In the genomic region with DNA sequence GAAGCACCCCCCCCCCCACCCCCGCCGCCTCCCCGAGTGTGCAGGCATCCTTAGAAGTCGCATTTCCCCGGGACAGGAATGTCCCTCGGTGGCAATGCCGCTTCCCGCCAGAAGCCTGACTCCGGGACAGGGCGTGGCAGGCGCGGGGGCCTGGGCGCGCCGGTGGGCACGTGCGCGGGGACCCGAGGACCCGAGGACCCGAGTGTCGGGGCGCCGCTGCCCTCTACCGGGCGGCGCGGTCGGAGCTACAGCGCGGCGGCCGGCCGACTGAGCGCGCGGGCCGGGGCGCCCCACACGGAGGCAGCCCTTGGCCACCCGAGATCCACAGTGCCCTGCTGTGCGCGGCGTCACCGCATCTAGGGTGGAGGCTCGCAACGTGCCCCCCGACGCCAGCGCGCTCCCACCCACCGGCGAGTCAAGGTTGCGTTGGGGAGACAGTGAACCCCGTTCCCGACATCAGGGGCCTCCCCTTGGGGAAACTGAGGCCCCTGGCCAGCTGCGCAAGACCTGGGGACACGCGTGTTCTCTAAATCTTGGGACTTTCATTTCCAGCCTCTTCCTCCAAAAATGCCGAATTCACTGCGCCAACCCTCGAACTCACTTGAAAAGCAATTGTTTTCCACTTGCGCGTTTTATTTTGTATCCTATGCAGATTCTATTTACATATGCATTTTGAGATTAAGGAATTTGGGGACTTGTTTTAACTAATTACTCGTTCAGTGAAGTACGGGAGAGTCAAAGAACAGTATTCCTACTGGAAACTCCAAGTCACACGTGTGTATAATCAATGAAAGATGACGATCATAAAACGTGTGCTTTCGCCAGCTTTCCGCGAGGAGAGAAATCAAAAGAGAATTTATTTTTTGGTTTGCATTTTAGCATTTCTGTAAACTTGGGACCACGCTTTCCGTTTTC, we compare ENCODE assay signal across 8 cellular contexts. TPM values are rescaled to one million over a fixed set of nuclear protein-coding genes. Genes with fewer than 3 reads are reported as not detected.
DNase-seq lines count a peak whose midpoint lies in the region; ATAC-seq and TF ChIP-seq lines count a peak whose summit lies in the region.

No MANE protein-coding gene starts in this region.

- H3K4me1 ChIP-seq in ES-I3 (ENCODE audit: insufficient read depth, low read length), result peaks cover 13% of the 10 kb centered on the region
- H3K4me1 ChIP-seq in neutrophil (ENCODE audit: control insufficient read depth in 1 of 2, insufficient read depth in 1 of 2, low read depth in 1 of 2, low read length in 1 of 2), result peaks cover 32 to 33% of the 10 kb centered on the region in 2 experiments

- peaks cover 19% of the 10 kb centered on the region for H3K4me1 Mint-ChIP-seq in activated naive CD4-positive, alpha-beta T cell treated with anti-CD3 and anti-CD28 coated beads, Interleukin-2, amount 10 ng/mL, durations not matched to agents 7 days and 5 days
- H3K4me1 Mint-ChIP-seq in type B pancreatic cell (ENCODE audit: unreplicated experiment), result peaks cover 17% of the 10 kb centered on the region

- peak overlapping the region; percentile 97 for H3K27ac ChIP-seq in neutrophil

- no peaks in the 10 kb centered on the region for H3K9me3 ChIP-seq in ES-I3 (ENCODE audit: control insufficient read depth, insufficient read depth, low read length)
- H3K9me3 ChIP-seq in neutrophil, result no peaks in the 10 kb centered on the region

- peaks cover 41% of the 10 kb centered on the region for H3K27me3 Mint-ChIP-seq in activated naive CD4-positive, alpha-beta T cell treated with anti-CD3 and anti-CD28 coated beads, Interleukin-2, amount 10 ng/mL, durations not matched to agents 7 days and 5 days
- H3K27me3 Mint-ChIP-seq in type B pancreatic cell, result peaks cover 45% of the 10 kb centered on the region

- H3K4me3 Mint-ChIP-seq in activated naive CD4-positive, alpha-beta T cell treated with anti-CD3 and anti-CD28 coated beads, Interleukin-2, amount 10 ng/mL, durations not matched to agents 7 days and 5 days, result peak overlapping the region; percentile 74
- peak overlapping the region; percentile 91 for H3K4me3 Mint-ChIP-seq in type B pancreatic cell

- H3K9me3 Mint-ChIP-seq in activated naive CD4-positive, alpha-beta T cell treated with anti-CD3 and anti-CD28 coated beads, Interleukin-2, amount 10 ng/mL, durations not matched to agents 7 days and 5 days, result no peaks in the 10 kb centered on the region
- H3K9me3 Mint-ChIP-seq in type B pancreatic cell, result no peaks in the 10 kb centered on the region

- CTCF ChIA-PET in activated naive CD4-positive, alpha-beta T cell treated with anti-CD3 and anti-CD28 coated beads, Interleukin-2, amount 10 ng/mL, durations not matched to agents 7 days and 5 days (lab: Charles Lee), result interaction anchor here (1.0 to 1.6 kb wide), 7 partner anchors 72 to 423 kb away, joined by 3 to 13 read pairs (median 5); no protein-coding TSS in a partner anchor

- H3K36me3 ChIP-seq in ES-I3 (ENCODE audit: insufficient read depth, low read length) (no peaks in the 10 kb centered on the region), neutrophil (no peaks in the 10 kb centered on the region)

- peak; percentile 88 for DNase-seq in RPMI8226
- DNase-seq in activated naive CD4-positive, alpha-beta T cell treated with anti-CD3 and anti-CD28 coated beads, Interleukin-2, amount 10 ng/mL, durations not matched to agents 7 days and 5 days, result peak; percentile 61
- DNase-seq in glomerular visceral epithelial cell (ENCODE audit: extremely low spot score), result peak; percentile 69
- no peak for DNase-seq in type B pancreatic cell (ENCODE audit: extremely low spot score, unreplicated experiment)

- H3K27me3 ChIP-seq in neutrophil, result no peaks in the 10 kb centered on the region

- H3K36me3 Mint-ChIP-seq in activated naive CD4-positive, alpha-beta T cell treated with anti-CD3 and anti-CD28 coated beads, Interleukin-2, amount 10 ng/mL, durations not matched to agents 7 days and 5 days, result peaks cover 1% of the 10 kb centered on the region
- H3K36me3 Mint-ChIP-seq in type B pancreatic cell, result no peaks in the 10 kb centered on the region

- peak; percentile 81 for TF ChIP-seq CTCF in neutrophil (IDR thresholded peaks at IDR 0.05)
- peak; percentile 68 for TF ChIP-seq CTCF in type B pancreatic cell (conservative IDR thresholded peaks at IDR 0.05)

- peak overlapping the region; percentile 81 for H3K9ac ChIP-seq in ES-I3 (ENCODE audit: low read depth, low read length)

- ATAC-seq in HG03521 (IDR thresholded peaks at IDR 0.05; ENCODE audit: unreplicated experiment), result peak; percentile 28
- ATAC-seq in HG02610 (IDR thresholded peaks at IDR 0.05; ENCODE audit: unreplicated experiment), result no peak

- peak overlapping the region; percentile 74 to 79 for H3K4me3 ChIP-seq in neutrophil (ENCODE audit: low read depth in 1 of 2, low read length in 1 of 2)

- H3K27ac Mint-ChIP-seq in activated naive CD4-positive, alpha-beta T cell treated with anti-CD3 and anti-CD28 coated beads, Interleukin-2, amount 10 ng/mL, durations not matched to agents 7 days and 5 days, result peak overlapping the region; percentile 2
- peak overlapping the region; percentile 87 for H3K27ac Mint-ChIP-seq in type B pancreatic cell

RNA-seq across cellular contexts. Expression of gene CUX1, which starts 3.1 kb away (rescaled TPM):
- 76.4 and 79.2 TPM in 2 replicates for total RNA-seq in type B pancreatic cell (ENCODE audit: low replicate concordance)
